In genomic region chr4:112562254-112562653, GRCh38 we compare ENCODE assay signal across 10 cellular contexts. TPM values are rescaled to one million over a fixed set of nuclear protein-coding genes. Genes with fewer than 3 reads are reported as not detected.
"Had no signal": no experiment of that assay in that cellular context is flagged by ENCODE, and none has a peak within 500 bp of the region (broad histone marks: within the 10 kb centered on the region; RNA-seq: fewer than 3 reads in every experiment).

No MANE protein-coding gene starts in this region.

- H3K9ac ChIP-seq: GM23248 had no signal

- H3K27ac ChIP-seq: GM23248, HL-60 had no signal

- H3K9me3 ChIP-seq: HAP-1 had no signal

- H3K4me3 ChIP-seq: GM23248, HAP-1 had no signal

- H3K36me3 ChIP-seq: HAP-1 had no signal

- H2AFZ ChIP-seq: GM23248 had no signal

- H3K4me1 ChIP-seq: HAP-1 had no signal

- ATAC-seq: HCT116, HepG2 had no signal

- DNase-seq: GM23248, GOT3, H7, KG1 had no signal

RNA-seq across cellular contexts. Expression of gene NEUROG2, which starts 46.3 kb away (rescaled TPM):
- total RNA-seq: GM23248, H4, H7, HepG2 had no signal
- polyA plus RNA-seq: GM23248, HepG2, IgD-negative memory B cell had no signal
